In genomic region chr2:88099798-88100488, GRCh38 we compare ENCODE assay signal across 1 cellular context.
TF ChIP-seq lines count a peak whose summit lies in the region.

No MANE protein-coding gene starts in this region.

TF ChIP-seq in H1, 55 proteins besides CTCF, POLR2A, EP300 and RAD21:
- TF ChIP-seq CTBP2 (IDR thresholded peaks at IDR 0.05; ENCODE audit: borderline replicate concordance, insufficient read depth, insufficient read length, low read length): no peak
- 0 out of 2 replicates have a peak, but pooled peaks have one; percentile 19 for TF ChIP-seq TAF1 (IDR thresholded peaks at IDR 0.05; ENCODE audit: low read depth, low read length)
- no peak for TF ChIP-seq EGR1 (IDR thresholded peaks at IDR 0.05; ENCODE audit: borderline replicate concordance, low read depth, low read length)
